1 cellular context compared by ENCODE assay signal in genomic region chr21:38843806-38844479, GRCh38.
TF ChIP-seq lines count a peak whose summit lies in the region.

No MANE protein-coding gene starts in this region.

TF ChIP-seq in SK-N-SH, 30 proteins besides CTCF, POLR2A, EP300 and RAD21 (continued from another document):
- TF ChIP-seq JUND (IDR thresholded peaks at IDR 0.05) (peak; percentile 24; the same call in 1 of the 2 replicates), TCF12 (IDR thresholded peaks at IDR 0.05) (peak; percentile 76), RXRA (IDR thresholded peaks at IDR 0.05; ENCODE audit: borderline replicate concordance, low read depth) (peak; percentile 77), ELF1 (IDR thresholded peaks at IDR 0.05) (0 out of 2 replicates have a peak, but pooled peaks have one; percentile 7)
- TF ChIP-seq, protein P1, sequence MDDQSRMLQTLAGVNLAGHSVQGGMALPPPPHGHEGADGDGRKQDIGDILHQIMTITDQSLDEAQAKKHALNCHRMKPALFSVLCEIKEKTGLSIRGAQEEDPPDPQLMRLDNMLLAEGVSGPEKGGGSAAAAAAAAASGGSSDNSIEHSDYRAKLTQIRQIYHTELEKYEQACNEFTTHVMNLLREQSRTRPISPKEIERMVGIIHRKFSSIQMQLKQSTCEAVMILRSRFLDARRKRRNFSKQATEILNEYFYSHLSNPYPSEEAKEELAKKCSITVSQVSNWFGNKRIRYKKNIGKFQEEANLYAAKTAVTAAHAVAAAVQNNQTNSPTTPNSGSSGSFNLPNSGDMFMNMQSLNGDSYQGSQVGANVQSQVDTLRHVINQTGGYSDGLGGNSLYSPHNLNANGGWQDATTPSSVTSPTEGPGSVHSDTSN (IDR thresholded peaks at IDR 0.05) = peak; percentile 3; the same call in 1 of the 2 replicates
